Comparison of ENCODE assay signal across 28 cellular contexts in genomic region chr19:2732883-2733282, GRCh38. TPM values are rescaled to one million over a fixed set of nuclear protein-coding genes. Genes with fewer than 3 reads are reported as not detected.
"Had no signal": no experiment of that assay in that cellular context is flagged by ENCODE, and none has a peak within 500 bp of the region (broad histone marks: within the 10 kb centered on the region; RNA-seq: fewer than 3 reads in every experiment).

No MANE protein-coding gene starts in this region.

- H3K27ac ChIP-seq: adrenal gland, body of pancreas, colonic mucosa, esophagus squamous epithelium, gastroesophageal sphincter had no signal

- H3K36me3 ChIP-seq: colonic mucosa had no signal

- H3K9me3 ChIP-seq: adrenal gland, body of pancreas, colonic mucosa, esophagus squamous epithelium, gastroesophageal sphincter had no signal

- H3K4me3 ChIP-seq: adrenal gland, body of pancreas, colonic mucosa, esophagus squamous epithelium, gastroesophageal sphincter had no signal

- H3K4me1 ChIP-seq: adrenal gland, body of pancreas, colonic mucosa had no signal

- ATAC-seq: activated CD4-positive, alpha-beta T cell treated with anti-CD3 and anti-CD28 coated beads for 36 hours; activated CD8-positive, alpha-beta memory T cell treated with anti-CD3 and anti-CD28 coated beads, Interleukin-2, amount 10 ng/mL, durations not matched to agents 7 days and 5 days; activated CD8-positive, alpha-beta T cell treated with anti-CD3 and anti-CD28 coated beads, Interleukin-2, amount 10 ng/mL, durations not matched to agents 7 days and 5 days; activated naive CD8-positive, alpha-beta T cell treated with anti-CD3 and anti-CD28 coated beads, Interleukin-2, amount 50 U/mL, for 24 hours; body of pancreas; gastroesophageal sphincter had no signal

- DNase-seq: activated CD4-positive, alpha-beta memory T cell treated with anti-CD3 and anti-CD28 coated beads for 36 hours; activated CD4-positive, alpha-beta T cell treated with anti-CD3 and anti-CD28 coated beads for 36 hours; activated CD4-positive, alpha-beta T cell treated with anti-CD3 and anti-CD28 coated beads, Interleukin-2, amount 10 ng/mL, durations not matched to agents 24 days and 14 days; activated CD4-positive, CD25-positive, alpha-beta regulatory T cell; activated CD4-positive, CD25-positive, alpha-beta regulatory T cell treated with anti-CD3 and anti-CD28 coated beads, Interleukin-2, amount 50 U/mL, for 72 hours; activated CD8-positive, alpha-beta memory T cell treated with anti-CD3 and anti-CD28 coated beads, Interleukin-2, amount 10 ng/mL, durations not matched to agents 7 days and 5 days; activated CD8-positive, alpha-beta memory T cell treated with anti-CD3 and anti-CD28 coated beads, Interleukin-2, amount 50 U/mL, for 4 hours; activated CD8-positive, alpha-beta T cell treated with anti-CD3 and anti-CD28 coated beads, Interleukin-2, amount 10 ng/mL, durations not matched to agents 7 days and 5 days; activated effector memory CD4-positive, alpha-beta T cell treated with anti-CD3 and anti-CD28 coated beads, Interleukin-2, amount 50 U/mL, for 16 hours; activated naive CD4-positive, alpha-beta T cell treated with anti-CD3 and anti-CD28 coated beads for 36 hours; activated naive CD8-positive, alpha-beta T cell treated with anti-CD3 and anti-CD28 coated beads for 36 hours; activated naive CD8-positive, alpha-beta T cell treated with anti-CD3 and anti-CD28 coated beads, Interleukin-2, amount 50 U/mL, for 24 hours; activated T-cell treated with anti-CD3 and anti-CD28 coated beads, Interleukin-2, amount 50 U/mL, for 1 hour; activated T-cell treated with anti-CD3 and anti-CD28 coated beads, Interleukin-2, amount 50 U/mL, for 48 hours; adrenal gland; amygdala; aorta; caudate nucleus; colonic mucosa; effector CD8-positive, alpha-beta T cell; esophagus squamous epithelium; foreskin melanocyte; T-helper 2 cell had no signal

- H3K27me3 ChIP-seq: adrenal gland, body of pancreas, colonic mucosa had no signal

RNA-seq across cellular contexts. Expression of gene DIRAS1, which starts 11.7 kb away (rescaled TPM):
- total RNA-seq: activated CD8-positive, alpha-beta memory T cell treated with anti-CD3 and anti-CD28 coated beads, Interleukin-2, amount 10 ng/mL, durations not matched to agents 7 days and 5 days; activated CD8-positive, alpha-beta T cell treated with anti-CD3 and anti-CD28 coated beads, Interleukin-2, amount 10 ng/mL, durations not matched to agents 7 days and 5 days; activated T-helper 1 cell treated with anti-CD3 and anti-CD28 coated beads, Interleukin-12 subunit alpha, Interleukin-12 subunit beta, Interleukin-2, Interleukin-4 antibody, amounts not matched to agents 30 ng/mL and 10 ng/mL and 1 ng/mL, durations not matched to agents 14 hours and 24 hours and 36 hours; T-helper 1 cell treated with Interleukin-12 subunit alpha and Interleukin-12 subunit beta and Interleukin-4 antibody, amounts not matched to agents 30 ng/mL and 1 ng/mL, for 36 hours had no signal

RNA-seq across cellular contexts. Expression of gene GNG7, which starts 30.4 kb away (rescaled TPM):
- total RNA-seq: activated CD8-positive, alpha-beta memory T cell treated with anti-CD3 and anti-CD28 coated beads, Interleukin-2, amount 10 ng/mL, durations not matched to agents 7 days and 5 days; fibroblast of villous mesenchyme had no signal
